27 cellular contexts compared by ENCODE assay signal in genomic region chr22:22144858-22145257, GRCh38.
DNase-seq lines count a peak whose midpoint lies in the region; ATAC-seq, FAIRE-seq and TF ChIP-seq lines count a peak whose summit lies in the region.
"Had no signal": no experiment of that assay in that cellular context is flagged by ENCODE, and none has a peak within 500 bp of the region (broad histone marks: within the 10 kb centered on the region; RNA-seq: fewer than 3 reads in every experiment).

No MANE protein-coding gene starts in this region.

- H4K20me1 ChIP-seq in SK-N-SH (ENCODE audit: insufficient read depth): no peaks in the 10 kb centered on the region
- no peaks in the 10 kb centered on the region for H4K20me1 ChIP-seq in K562 (replicated peaks; ENCODE audit: control insufficient read depth, insufficient read depth, low read length)

- POLR2A ChIA-PET in SK-N-SH (lab: Yijun Ruan, JAX) (interaction anchor here (0.6 kb wide), 1 partner anchor 93 kb away, joined by 3 read pairs; no protein-coding TSS in a partner anchor), K562 (lab: Yijun Ruan, JAX) (interaction anchor here (0.6 to 6.1 kb wide), 15 partner anchors 8 to 525 kb away, joined by 3 to 81 read pairs (median 3); no protein-coding TSS in a partner anchor)

- TF ChIP-seq RAD21 in SK-N-SH (IDR thresholded peaks at IDR 0.05; ENCODE audit: low read length) (no peak), K562 (CRISPR knock-in tag; conservative IDR thresholded peaks at IDR 0.05 in 1 of 2, IDR thresholded peaks at IDR 0.05 in 1 of 2) (no peak)

- ATAC-seq in SK-N-SH treated with all-trans-retinoic acid at 6 μM for 48 hours (no peak), K562 (peak; percentile 26; the same call in 1 of the 3 replicates), GM21515 (IDR thresholded peaks at IDR 0.05; ENCODE audit: unreplicated experiment) (no peak), HG03045 (IDR thresholded peaks at IDR 0.05; ENCODE audit: unreplicated experiment) (no peak)
- ATAC-seq: A549; activated T-helper 17 cell treated with anti-CD3 and anti-CD28 coated beads, Interleukin-2, amount 50 U/mL, for 72 hours; body of pancreas; HepG2; right cardiac atrium had no signal

- DNase-seq in SK-N-SH (no peak), K562 (ENCODE audit: extremely low read depth in 1 of 4, low spot score in 3 of 4) (no peak), foreskin fibroblast (peak in 1 of 2 donors; percentile 5), activated gamma-delta T cell treated with Interleukin-2 at 50 U/mL for 16 hours (no peak), H7 (no peak)
- DNase-seq: activated CD4-positive, alpha-beta T cell treated with anti-CD3 and anti-CD28 coated beads for 48 hours; activated naive CD8-positive, alpha-beta T cell treated with anti-CD3 and anti-CD28 coated beads for 36 hours; body of pancreas; C1 segment of cervical spinal cord; GF-D8; kidney; NCI-H1436; NCI-H2171; NCI-H526; OCI-M1; right cardiac atrium; SHP77 treated with DMSO at 0.1 percent for 48 hours had no signal

- H3K36me3 ChIP-seq in SK-N-SH (replicated peaks in 1 of 2; ENCODE audit: control insufficient read depth in 1 of 2, insufficient read depth in 2 of 2, low read length in 1 of 2) (no peaks in the 10 kb centered on the region), K562 (ENCODE audit: control insufficient read depth, insufficient read depth, low read length) (no peaks in the 10 kb centered on the region), H7 (replicated peaks; ENCODE audit: control insufficient read depth, insufficient read depth, low read length) (no peaks in the 10 kb centered on the region)

- WGBS in SK-N-SH (ENCODE audit: low lambda C conversion rate): 4% methylated on average over 1 of the region's 1 CpG
- WGBS in K562 (ENCODE audit: insufficient coverage, low coverage, missing lambda C conversion rate): 1% methylated on average over 1 of the region's 1 CpG

- TF ChIP-seq EP300 in SK-N-SH (IDR thresholded peaks at IDR 0.05; ENCODE audit: borderline replicate concordance in 1 of 2, low read depth in 1 of 2, low read length in 1 of 2): no peak
- no peak for TF ChIP-seq EP300 in K562 (IDR thresholded peaks at IDR 0.05; ENCODE audit: low read length)

- no peak overlapping the region for H3K27ac ChIP-seq in SK-N-SH (ENCODE audit: low read depth in 2 of 2, low read length in 1 of 2)
- H3K27ac ChIP-seq in K562 (ENCODE audit: extremely low read depth, low read depth, low read length): no peak overlapping the region
- H3K27ac ChIP-seq: A549, body of pancreas, coronary artery had no signal

- BruUV-seq in K562 (replicated peaks; lab: Mats Ljungman, UMichigan): no TSS peak

- FAIRE-seq in K562 (lab: Jason Lieb, UNC): no peak
- FAIRE-seq: A549, endometrium, frontal cortex, GM12891, HepG2, kidney had no signal

- H3K4me2 ChIP-seq in SK-N-SH (no peak overlapping the region), K562 (ENCODE audit: insufficient read depth, low read length) (no peak overlapping the region)
- H3K4me2 ChIP-seq: A549 had no signal

- H3K4me3 ChIP-seq in SK-N-SH (ENCODE audit: low read depth in 2 of 2, low read length in 1 of 2) (no peak overlapping the region), K562 (no peak overlapping the region), foreskin fibroblast (ENCODE audit: low read depth in 1 of 2, low read length in 2 of 2) (no peak overlapping the region), H7 (ENCODE audit: insufficient read depth, low read depth, low read length) (no peak overlapping the region)
- H3K4me3 ChIP-seq: A549, body of pancreas, coronary artery had no signal

- H3K27me3 ChIP-seq in SK-N-SH (ENCODE audit: insufficient read depth) (peaks cover 28% of the 10 kb centered on the region; the same call in 1 of the 2 replicates), K562 (ENCODE audit: control insufficient read depth in 2 of 2, insufficient read depth in 2 of 2, low read length in 2 of 2) (peaks cover 10 to 18% of the 10 kb centered on the region in 2 experiments), H7 (ENCODE audit: control insufficient read depth, insufficient read depth, low read length) (peaks cover 76% of the 10 kb centered on the region)

- H3F3A ChIP-seq in SK-N-SH (replicated peaks; ENCODE audit: insufficient read depth): no peaks in the 10 kb centered on the region

- CTCF ChIA-PET in SK-N-SH (lab: Yijun Ruan, JAX): interaction anchor here (0.6 to 3.0 kb wide), 6 partner anchors 9 to 108 kb away, joined by 3 to 9 read pairs (median 4); no protein-coding TSS in a partner anchor
- CTCF ChIA-PET in K562 (lab: Yijun Ruan, JAX; ENCODE audit: low intra/inter-chr PET ratio): interaction anchor here (0.8 kb wide), 1 partner anchor 62 kb away, joined by 3 read pairs; no protein-coding TSS in a partner anchor

- no peaks in the 10 kb centered on the region for H3K9me1 ChIP-seq in K562 (ENCODE audit: control insufficient read depth, insufficient read depth, low read length)

- H3K9me3 ChIP-seq in SK-N-SH (no peaks in the 10 kb centered on the region), K562 (replicated peaks; ENCODE audit: control insufficient read depth, insufficient read depth, low read depth, low read length) (no peaks in the 10 kb centered on the region)
- H3K9me3 ChIP-seq: A549, body of pancreas had no signal

- intact Hi-C loops in K562 (cut with micrococcal nuclease): loop anchor here (2.0 kb wide), 1 partner anchor 44 kb away; no protein-coding TSS in a partner anchor

- TF ChIP-seq CTCF in SK-N-SH (IDR thresholded peaks at IDR 0.05) (peak; percentile 39; the same call in 1 of the 2 replicates), K562 (IDR thresholded peaks at IDR 0.05 in 2 of 3, conservative IDR thresholded peaks at IDR 0.05 in 1 of 3; ENCODE audit: insufficient read depth in 2 of 3, low read depth in 1 of 3, low read length in 3 of 3) (no peak), foreskin fibroblast (IDR thresholded peaks at IDR 0.05; ENCODE audit: low read depth, low read length) (peak; percentile 12)

- no peak for TF ChIP-seq POLR2A in K562 (conservative IDR thresholded peaks at IDR 0.05)

- in situ Hi-C loops in K562 (cut with MboI): no loop called here

- H3K9ac ChIP-seq in SK-N-SH (no peak overlapping the region), K562 (ENCODE audit: insufficient read depth in 1 of 2, low read depth in 2 of 2, low read length in 2 of 2) (no peak overlapping the region)

- no peaks in the 10 kb centered on the region for H3K4me1 ChIP-seq in SK-N-SH (ENCODE audit: control insufficient read depth in 1 of 2, insufficient read depth in 2 of 2, low read depth in 1 of 2, low read length in 1 of 2)
- peaks cover 0 to 11% of the 10 kb centered on the region in 2 experiments; a peak in 2 of 5 replicates for H3K4me1 ChIP-seq in K562 (replicated peaks in 1 of 2; ENCODE audit: control insufficient read depth in 2 of 2, insufficient read depth in 2 of 2, low read length in 2 of 2)
- H3K4me1 ChIP-seq: A549, body of pancreas had no signal

- H3K79me2 ChIP-seq in SK-N-SH (ENCODE audit: insufficient read depth) (no peaks in the 10 kb centered on the region), K562 (ENCODE audit: control insufficient read depth, insufficient read depth, low read length) (no peaks in the 10 kb centered on the region)

- 0 out of 2 replicates have a peak, but pooled peaks cover 2% of the 10 kb centered on the region for H3K9me2 ChIP-seq in SK-N-SH

- no peak overlapping the region for H2AFZ ChIP-seq in SK-N-SH (ENCODE audit: low read depth)
- H2AFZ ChIP-seq in K562 (ENCODE audit: low read depth, low read length): no peak overlapping the region

TF ChIP-seq in SK-N-SH, 30 proteins besides CTCF, POLR2A, EP300 and RAD21 (continues in another document):
- TF ChIP-seq RXRA (IDR thresholded peaks at IDR 0.05; ENCODE audit: borderline replicate concordance, low read depth) (no peak), RCOR1 (IDR thresholded peaks at IDR 0.05; ENCODE audit: low read length) (no peak), POLR2AphosphoS5 (IDR thresholded peaks at IDR 0.05; ENCODE audit: low read depth, low read length) (no peak), EZH2phosphoT487 (IDR thresholded peaks at IDR 0.05; ENCODE audit: borderline replicate concordance, low read depth) (no peak), NRF1 (IDR thresholded peaks at IDR 0.05; ENCODE audit: low read depth, low read length) (no peak)

TF ChIP-seq in SK-N-SH treated with all-trans-retinoic acid at 6 μM for 48 hours, 23 proteins besides CTCF, POLR2A, EP300 and RAD21 (continues in another document):
- TF ChIP-seq BACH2 (CRISPR knock-in tag; IDR thresholded peaks at IDR 0.05; ENCODE audit: borderline replicate concordance) (no peak), SNAI2 (CRISPR knock-in tag; IDR thresholded peaks at IDR 0.05) (no peak), ISL1 (CRISPR knock-in tag; IDR thresholded peaks at IDR 0.05) (no peak), CREB5 (CRISPR knock-in tag; IDR thresholded peaks at IDR 0.05; ENCODE audit: low read depth) (no peak), ZNF70 (CRISPR knock-in tag; IDR thresholded peaks at IDR 0.05) (no peak)

TF ChIP-seq in K562, 482 proteins besides CTCF, POLR2A, EP300 and RAD21 (continues in another document):
- TF ChIP-seq CC2D1A (IDR thresholded peaks at IDR 0.05): no peak

Comparison
In these comparisons a context has a peak if more than half of its experiments do, and no peak if none do; other contexts are left out.
1. CTCF ChIP-seq: peak in SK-N-SH (single experiment) and foreskin fibroblast (single experiment); none in K562 (0 of 3).
2. Of the 27 proteins assayed by ChIP-seq in both K562 and SK-N-SH: peak only in K562: ELF1; only in SK-N-SH: CTCF; in both: none; in neither: 25.